ENCODE assay signal across 9 cellular contexts in the genomic region with DNA sequence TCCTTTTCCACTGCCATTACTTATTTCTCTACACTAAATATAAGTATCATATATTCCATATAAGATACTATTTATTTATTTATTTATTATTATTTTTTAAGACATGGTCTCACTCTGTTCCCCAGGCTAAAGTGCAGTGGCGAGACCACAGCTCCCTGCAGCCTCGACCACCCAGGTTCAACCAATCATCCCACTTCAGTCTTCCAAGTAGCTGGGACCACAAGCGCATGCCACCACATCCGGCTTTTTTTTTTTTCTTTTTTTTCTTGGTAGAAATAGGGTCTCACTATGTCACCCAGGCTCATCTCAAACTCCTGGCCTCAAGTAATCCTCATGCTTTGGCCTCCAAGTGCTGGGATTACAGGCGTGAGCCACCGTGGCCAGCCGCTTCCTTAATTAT.
"Had no signal": no experiment of that assay in that cellular context is flagged by ENCODE, and none has a peak within 500 bp of the region (broad histone marks: within the 10 kb centered on the region; RNA-seq: fewer than 3 reads in every experiment).

No MANE protein-coding gene starts in this region.

- ATAC-seq: HCT116, HepG2, K562 had no signal

- DNase-seq: GM23248, GOT3, H7, HFFc6 had no signal

- H3K4me3 ChIP-seq: GM23248, HAP-1, K562 had no signal

- H3K27ac ChIP-seq: GM23248, HL-60 had no signal

- H2AFZ ChIP-seq: GM23248 had no signal

- H3K9me3 ChIP-seq: HAP-1 had no signal

- H3K9ac ChIP-seq: GM23248 had no signal
